ENCODE assay signal across 2 cellular contexts in genomic region chr11:22617868-22618267, GRCh38.
TF ChIP-seq lines count a peak whose summit lies in the region.

No MANE protein-coding gene starts in this region.

TF ChIP-seq in GM23338, 12 proteins besides CTCF, POLR2A, EP300 and RAD21 (continued from another document):
- no peak for TF ChIP-seq ZNF462 (CRISPR knock-in tag; IDR thresholded peaks at IDR 0.05)
- no peak for TF ChIP-seq JUNB (IDR thresholded peaks at IDR 0.05; ENCODE audit: unreplicated experiment)
- TF ChIP-seq EZH2 (IDR thresholded peaks at IDR 0.05; ENCODE audit: low read depth, unreplicated experiment) = no peak
- TF ChIP-seq EZH2phosphoT487 (IDR thresholded peaks at IDR 0.05; ENCODE audit: unreplicated experiment) = no peak
- TF ChIP-seq REST (IDR thresholded peaks at IDR 0.05; ENCODE audit: unreplicated experiment) = no peak
- no peak for TF ChIP-seq STAT1 (IDR thresholded peaks at IDR 0.05; ENCODE audit: unreplicated experiment)
- no peak for TF ChIP-seq ZNF331 (CRISPR knock-in tag; IDR thresholded peaks at IDR 0.05; ENCODE audit: low read depth)
- TF ChIP-seq CREB1 (CRISPR knock-in tag; IDR thresholded peaks at IDR 0.05; ENCODE audit: low read depth) = no peak
- no peak for TF ChIP-seq NANOG (IDR thresholded peaks at IDR 0.05; ENCODE audit: borderline replicate concordance)
- TF ChIP-seq ETS1 (IDR thresholded peaks at IDR 0.05) = no peak
- TF ChIP-seq POLR2AphosphoS5 (IDR thresholded peaks at IDR 0.05; ENCODE audit: low read depth) = no peak

TF ChIP-seq in WTC11, 78 proteins besides CTCF, POLR2A, EP300 and RAD21 (continued from another document):
- no peak for TF ChIP-seq ZBTB43 (CRISPR knock-in tag; IDR thresholded peaks at IDR 0.05)
- TF ChIP-seq ZNF425 (CRISPR knock-in tag; conservative IDR thresholded peaks at IDR 0.05) = no peak
- no peak for TF ChIP-seq STAT6 (CRISPR knock-in tag; conservative IDR thresholded peaks at IDR 0.05; ENCODE audit: low read depth)
- no peak for TF ChIP-seq NFE2L1 (CRISPR knock-in tag; IDR thresholded peaks at IDR 0.05)
- TF ChIP-seq NR3C1 (CRISPR knock-in tag; conservative IDR thresholded peaks at IDR 0.05; ENCODE audit: low read depth) = no peak
- no peak for TF ChIP-seq CREB1 (CRISPR knock-in tag; IDR thresholded peaks at IDR 0.05)
- no peak for TF ChIP-seq RORB (CRISPR knock-in tag; IDR thresholded peaks at IDR 0.05)
- no peak for TF ChIP-seq MYBL2 (CRISPR knock-in tag; IDR thresholded peaks at IDR 0.05)
- no peak for TF ChIP-seq JUN (CRISPR knock-in tag; IDR thresholded peaks at IDR 0.05)
- TF ChIP-seq TEAD1 (CRISPR knock-in tag; IDR thresholded peaks at IDR 0.05) = no peak
- TF ChIP-seq NR2C2 (CRISPR knock-in tag; IDR thresholded peaks at IDR 0.05) = no peak
- TF ChIP-seq OVOL2 (CRISPR knock-in tag; IDR thresholded peaks at IDR 0.05; ENCODE audit: borderline replicate concordance) = no peak
- TF ChIP-seq IRF1 (CRISPR knock-in tag; IDR thresholded peaks at IDR 0.05) = no peak
- TF ChIP-seq ESRRA (CRISPR knock-in tag; IDR thresholded peaks at IDR 0.05; ENCODE audit: borderline replicate concordance) = no peak
- no peak for TF ChIP-seq ZNF671 (CRISPR knock-in tag; IDR thresholded peaks at IDR 0.05)
- TF ChIP-seq ATF1 (CRISPR knock-in tag; IDR thresholded peaks at IDR 0.05) = no peak
